Comparison of ENCODE assay signal across 9 cellular contexts in the genomic region with DNA sequence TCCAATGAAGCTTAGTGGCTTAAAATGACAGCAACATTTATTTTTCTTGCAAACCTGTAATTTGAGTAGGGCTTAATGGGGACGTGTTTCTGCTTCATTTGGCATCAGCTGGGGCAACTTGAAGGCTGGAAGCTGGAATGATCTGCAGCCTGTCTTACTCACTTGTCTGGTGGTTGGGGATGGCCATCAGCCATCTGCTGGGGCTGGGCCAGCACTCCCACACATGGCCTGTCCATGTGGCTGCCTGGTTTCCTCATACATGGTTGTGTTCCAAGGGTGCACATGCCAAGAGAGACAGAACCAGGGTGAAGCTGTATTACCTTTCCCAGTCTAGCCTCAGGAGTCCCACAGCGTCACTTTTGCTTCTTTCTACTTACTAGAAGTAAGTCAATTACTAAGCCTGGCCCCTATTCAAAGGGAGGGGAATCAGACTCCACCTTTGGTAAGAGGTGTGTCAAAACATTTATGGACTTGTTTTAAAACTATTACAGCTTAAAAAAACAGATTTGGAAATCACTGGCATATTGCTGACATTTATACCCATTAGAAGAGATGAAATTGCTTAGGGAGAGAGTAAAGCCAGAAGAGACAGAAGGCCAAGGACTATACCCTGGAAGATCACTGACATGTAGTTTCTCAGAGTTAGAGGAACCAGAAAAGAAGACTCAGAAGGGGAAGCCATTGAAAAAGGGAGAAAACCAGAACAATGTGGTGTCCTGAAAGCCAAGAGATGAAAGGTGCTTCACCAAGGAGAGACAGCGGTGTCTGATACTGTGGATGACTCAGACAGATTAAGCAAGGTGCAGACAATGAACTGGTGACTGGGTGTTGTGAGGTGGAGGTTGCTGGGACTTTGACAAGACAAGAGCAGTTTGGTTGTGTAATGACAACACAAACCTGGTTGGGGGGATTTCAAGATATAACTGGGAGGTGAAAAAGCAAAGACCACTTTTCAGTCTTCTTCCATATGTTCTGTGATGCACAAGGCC.
A peak's percentile ranks its signal among the peaks of the same experiment; 100 is the strongest.
DNase-seq lines count a peak whose midpoint lies in the region; ATAC-seq lines count a peak whose summit lies in the region.
"Had no signal": no experiment of that assay in that cellular context is flagged by ENCODE, and none has a peak within 500 bp of the region (broad histone marks: within the 10 kb centered on the region; RNA-seq: fewer than 3 reads in every experiment).

No MANE protein-coding gene starts in this region.

- DNase-seq in HPDE6-E6E7 (ENCODE audit: extremely low spot score) (peak; percentile 58), right cardiac atrium (peak; percentile 72 to 87 (median 85)), medulla oblongata (ENCODE audit: extremely low spot score) (no peak), MV-4-11 (lab: John Stamatoyannopoulos, UW) (no peak)

- H3K27ac ChIP-seq in right cardiac atrium (ENCODE audit: low read length) (no peak overlapping the region), thymus (ENCODE audit: low read depth) (peak overlapping the region; percentile 42)
- H3K27ac ChIP-seq: neutrophil had no signal

- no peaks in the 10 kb centered on the region for H3K9me3 Mint-ChIP-seq in activated T-helper 17 cell treated with anti-CD3 and anti-CD28 coated beads, Interleukin-2, amount 50 U/mL, for 72 hours

- H3K27ac Mint-ChIP-seq in activated T-helper 17 cell treated with anti-CD3 and anti-CD28 coated beads, Interleukin-2, amount 50 U/mL, for 72 hours, result no peak overlapping the region

- H3K36me3 ChIP-seq in thymus (ENCODE audit: control insufficient read depth, insufficient read depth), result no peaks in the 10 kb centered on the region
- H3K36me3 ChIP-seq: neutrophil had no signal

- intact Hi-C loops in right cardiac atrium (cut with DNase I), result no loop called here

- peak; percentile 19 for ATAC-seq in activated T-helper 17 cell treated with anti-CD3 and anti-CD28 coated beads, Interleukin-2, amount 50 U/mL, for 72 hours (replicated peaks)
- ATAC-seq in right cardiac atrium (peak; percentile 85 to 91), HG02885 (IDR thresholded peaks at IDR 0.05; ENCODE audit: poor library complexity, unreplicated experiment) (no peak)

- no peak overlapping the region for H3K4me3 Mint-ChIP-seq in activated T-helper 17 cell treated with anti-CD3 and anti-CD28 coated beads, Interleukin-2, amount 50 U/mL, for 72 hours
- H3K4me3 Mint-ChIP-seq: central memory CD8-positive, alpha-beta T cell had no signal

- no peaks in the 10 kb centered on the region for H3K36me3 Mint-ChIP-seq in activated T-helper 17 cell treated with anti-CD3 and anti-CD28 coated beads, Interleukin-2, amount 50 U/mL, for 72 hours (ENCODE audit: low read depth)

- no peaks in the 10 kb centered on the region for H3K27me3 Mint-ChIP-seq in activated T-helper 17 cell treated with anti-CD3 and anti-CD28 coated beads, Interleukin-2, amount 50 U/mL, for 72 hours
- H3K27me3 Mint-ChIP-seq: central memory CD8-positive, alpha-beta T cell had no signal

- H3K27me3 ChIP-seq in right cardiac atrium (ENCODE audit: control insufficient read depth, insufficient read depth), result no peaks in the 10 kb centered on the region
- no peaks in the 10 kb centered on the region for H3K27me3 ChIP-seq in thymus (ENCODE audit: control insufficient read depth, insufficient read depth)
- H3K27me3 ChIP-seq: neutrophil had no signal

- WGBS in right cardiac atrium, result 53% methylated on average over 3 of the region's 3 CpGs
- WGBS in thymus, result 88% methylated on average over 3 of the region's 3 CpGs

- no peaks in the 10 kb centered on the region for H3K4me1 Mint-ChIP-seq in activated T-helper 17 cell treated with anti-CD3 and anti-CD28 coated beads, Interleukin-2, amount 50 U/mL, for 72 hours
- H3K4me1 Mint-ChIP-seq: central memory CD8-positive, alpha-beta T cell had no signal

- H3K9me3 ChIP-seq in right cardiac atrium (ENCODE audit: control insufficient read depth, low read length) (no peaks in the 10 kb centered on the region), thymus (ENCODE audit: control insufficient read depth) (no peaks in the 10 kb centered on the region)
- H3K9me3 ChIP-seq: neutrophil had no signal

- peaks cover 2% of the 10 kb centered on the region for H3K4me1 ChIP-seq in right cardiac atrium (ENCODE audit: control insufficient read depth, insufficient read depth, low read length)
- no peaks in the 10 kb centered on the region for H3K4me1 ChIP-seq in thymus (ENCODE audit: control insufficient read depth, insufficient read depth, low read length)

- no peak overlapping the region for H3K4me3 ChIP-seq in right cardiac atrium (ENCODE audit: low read length)
- H3K4me3 ChIP-seq in thymus (ENCODE audit: low read length), result no peak overlapping the region

Comparison
In these comparisons a context has a peak if more than half of its experiments do, and no peak if none do; other contexts are left out.
1. DNase-seq: peak in HPDE6-E6E7 (single experiment) and right cardiac atrium (3 of 3); none in medulla oblongata (single experiment) and MV-4-11 (single experiment).